In the genomic region with DNA sequence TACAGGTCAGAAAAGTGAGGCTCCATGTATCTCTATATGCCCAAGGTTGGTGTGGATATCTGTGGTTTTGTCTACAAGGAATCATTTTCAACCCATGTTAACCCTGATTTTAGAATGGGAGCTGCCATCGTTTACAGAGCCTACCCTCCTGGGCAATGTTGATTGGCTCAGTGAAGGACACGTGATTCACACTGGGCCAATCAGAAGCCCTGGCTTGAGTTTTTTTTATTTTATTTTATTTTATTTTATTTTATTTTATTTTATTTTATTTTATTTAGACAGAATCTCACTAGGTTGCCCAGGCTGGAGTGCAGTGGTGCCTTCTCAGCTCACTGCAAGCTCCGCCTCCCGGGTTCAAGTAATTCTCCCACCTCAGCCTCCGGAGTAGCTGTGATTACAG, we compare ENCODE assay signal across 1 cellular context.
TF ChIP-seq lines count a peak whose summit lies in the region.

No MANE protein-coding gene starts in this region.

TF ChIP-seq in K562, 482 proteins besides CTCF, POLR2A, EP300 and RAD21:
- peak; percentile 74 for TF ChIP-seq RBM25 (IDR thresholded peaks at IDR 0.05; ENCODE audit: low read depth, low read length, severe bottlenecking)
- peak; percentile 52 for TF ChIP-seq NFYB (IDR thresholded peaks at IDR 0.05; ENCODE audit: extremely low read depth, insufficient read length)
- TF ChIP-seq, protein P1, sequence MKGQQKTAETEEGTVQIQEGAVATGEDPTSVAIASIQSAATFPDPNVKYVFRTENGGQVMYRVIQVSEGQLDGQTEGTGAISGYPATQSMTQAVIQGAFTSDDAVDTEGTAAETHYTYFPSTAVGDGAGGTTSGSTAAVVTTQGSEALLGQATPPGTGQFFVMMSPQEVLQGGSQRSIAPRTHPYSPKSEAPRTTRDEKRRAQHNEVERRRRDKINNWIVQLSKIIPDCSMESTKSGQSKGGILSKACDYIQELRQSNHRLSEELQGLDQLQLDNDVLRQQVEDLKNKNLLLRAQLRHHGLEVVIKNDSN (CRISPR knock-in tag; IDR thresholded peaks at IDR 0.05) = peak; percentile 77
- TF ChIP-seq RAD51 (IDR thresholded peaks at IDR 0.05; ENCODE audit: borderline replicate concordance, low read depth) = peak; percentile 69
- peak; percentile 83 for TF ChIP-seq USF2 (CRISPR knock-in tag; IDR thresholded peaks at IDR 0.05)
- no peak for TF ChIP-seq PHF21A (IDR thresholded peaks at IDR 0.05; ENCODE audit: borderline replicate concordance, low read depth)
